ENCODE assay signal across 24 cellular contexts in the genomic region with DNA sequence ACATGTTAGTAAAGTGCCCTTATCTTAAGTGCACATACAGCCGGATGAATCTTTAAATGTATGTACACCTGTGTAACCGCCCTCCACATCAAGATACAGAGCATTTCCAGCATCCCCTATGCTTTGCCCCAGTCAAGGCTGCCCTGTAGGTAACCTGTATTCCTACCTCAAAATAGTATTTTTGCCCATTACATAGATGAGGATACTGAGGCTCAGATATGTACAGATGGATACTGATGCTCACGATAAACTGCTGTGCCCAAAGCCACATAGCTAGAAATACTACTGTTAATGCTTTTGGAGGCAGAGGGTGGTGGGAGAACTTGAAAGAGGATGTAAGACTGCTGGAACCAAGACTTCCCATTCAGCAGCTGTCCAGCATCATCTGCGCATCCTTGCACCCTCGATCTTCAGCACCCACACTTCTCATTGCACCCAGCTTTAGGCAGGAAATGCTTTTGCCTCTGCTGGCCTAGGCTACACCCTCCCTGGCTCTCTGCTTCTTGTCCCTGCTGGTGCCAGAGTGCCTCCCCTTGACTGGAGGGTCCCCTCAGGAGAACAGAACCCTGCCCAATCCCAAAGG.
"Had no signal": no experiment of that assay in that cellular context is flagged by ENCODE, and none has a peak within 500 bp of the region (broad histone marks: within the 10 kb centered on the region; RNA-seq: fewer than 3 reads in every experiment).

No MANE protein-coding gene starts in this region.

- H3K9me3 ChIP-seq: left lung, spleen, thoracic aorta, upper lobe of right lung had no signal

- DNase-seq: activated CD4-positive, alpha-beta memory T cell treated with anti-CD3 and anti-CD28 coated beads, Interleukin-2, amount 10 ng/mL, durations not matched to agents 7 days and 5 days; activated CD4-positive, alpha-beta T cell treated with anti-CD3 and anti-CD28 coated beads for 48 hours; activated CD4-positive, CD25-positive, alpha-beta regulatory T cell; activated effector memory CD4-positive, alpha-beta T cell treated with anti-CD3 and anti-CD28 coated beads, Interleukin-2, amount 50 U/mL, for 16 hours; anterior cingulate cortex; caudate nucleus; effector CD4-positive, alpha-beta T cell; foreskin melanocyte; hippocampal formation; kidney glomerular epithelial cell; left lung; naive thymus-derived CD8-positive, alpha-beta T cell; retina; spleen; stimulated activated CD4-positive, alpha-beta T cell treated with anti-CD3 and anti-CD28 coated beads, Interleukin-4, amount 100 ng/mL, for 24 hours; stimulated activated naive CD4-positive, alpha-beta T cell treated with Interleukin-2 at 50 U/mL for 16 hours; T-helper 9 cell; upper lobe of right lung had no signal

- H3K27ac ChIP-seq: left lung, spleen, thoracic aorta, upper lobe of right lung had no signal

- H3K36me3 Mint-ChIP-seq: activated naive CD4-positive, alpha-beta T cell treated with anti-CD3 and anti-CD28 coated beads, Interleukin-2, amount 50 U/mL, for 24 hours; brain; mesothelial cell of epicardium; naive thymus-derived CD8-positive, alpha-beta T cell had no signal

- H3K4me3 ChIP-seq: left lung, spleen, thoracic aorta, upper lobe of right lung had no signal

- H3K36me3 ChIP-seq: left lung, spleen, thoracic aorta, upper lobe of right lung had no signal

- H3K27me3 ChIP-seq: left lung, spleen, upper lobe of right lung had no signal

- H3K4me3 Mint-ChIP-seq: activated CD4-positive, alpha-beta memory T cell treated with anti-CD3 and anti-CD28 coated beads, Interleukin-2, amount 10 ng/mL, durations not matched to agents 7 days and 5 days; activated naive CD4-positive, alpha-beta T cell treated with anti-CD3 and anti-CD28 coated beads, Interleukin-2, amount 50 U/mL, for 24 hours; brain; dendritic cell treated with granulocyte-macrophage colony-stimulating factor and Interleukin-4, amounts not matched to agents 40 ng/mL and 50 ng/mL, for 4 days; mesothelial cell of epicardium; naive thymus-derived CD8-positive, alpha-beta T cell had no signal

- ATAC-seq: left lung; naive thymus-derived CD8-positive, alpha-beta T cell; upper lobe of right lung had no signal

- H3K27me3 Mint-ChIP-seq: activated CD4-positive, alpha-beta memory T cell treated with anti-CD3 and anti-CD28 coated beads, Interleukin-2, amount 10 ng/mL, durations not matched to agents 7 days and 5 days; activated naive CD4-positive, alpha-beta T cell treated with anti-CD3 and anti-CD28 coated beads, Interleukin-2, amount 50 U/mL, for 24 hours; naive thymus-derived CD8-positive, alpha-beta T cell; progenitor cell of endocrine pancreas had no signal

- H3K27ac Mint-ChIP-seq: activated CD4-positive, alpha-beta memory T cell treated with anti-CD3 and anti-CD28 coated beads, Interleukin-2, amount 10 ng/mL, durations not matched to agents 7 days and 5 days; dendritic cell treated with granulocyte-macrophage colony-stimulating factor and Interleukin-4, amounts not matched to agents 40 ng/mL and 50 ng/mL, for 4 days; mesothelial cell of epicardium; naive thymus-derived CD8-positive, alpha-beta T cell; progenitor cell of endocrine pancreas had no signal

- H3K9me3 Mint-ChIP-seq: activated CD4-positive, alpha-beta memory T cell treated with anti-CD3 and anti-CD28 coated beads, Interleukin-2, amount 10 ng/mL, durations not matched to agents 7 days and 5 days; activated naive CD4-positive, alpha-beta T cell treated with anti-CD3 and anti-CD28 coated beads, Interleukin-2, amount 50 U/mL, for 24 hours; brain; dendritic cell treated with granulocyte-macrophage colony-stimulating factor and Interleukin-4, amounts not matched to agents 40 ng/mL and 50 ng/mL, for 4 days; mesothelial cell of epicardium; naive thymus-derived CD8-positive, alpha-beta T cell had no signal
